Comparison of ENCODE assay signal across 9 cellular contexts in genomic region chr19:5953034-5953589, GRCh38. TPM values are rescaled to one million over a fixed set of nuclear protein-coding genes. Genes with fewer than 3 reads are reported as not detected.
DNase-seq lines count a peak whose midpoint lies in the region; ATAC-seq and TF ChIP-seq lines count a peak whose summit lies in the region.
"Had no signal": no experiment of that assay in that cellular context is flagged by ENCODE, and none has a peak within 500 bp of the region (broad histone marks: within the 10 kb centered on the region; RNA-seq: fewer than 3 reads in every experiment).

No MANE protein-coding gene starts in this region.

- intact Hi-C loops in activated T-helper 1 cell treated with anti-CD3 and anti-CD28 coated beads, Interleukin-12 subunit alpha, Interleukin-12 subunit beta, Interleukin-2, Interleukin-4 antibody, amounts not matched to agents 30 ng/mL and 10 ng/mL and 1 ng/mL, durations not matched to agents 14 hours and 24 hours and 36 hours (cut with micrococcal nuclease), result loop anchor here (1.0 to 2.0 kb wide), 3 partner anchors 9 to 49 kb away; partner anchors contain the start of genes RANBP3 and VMAC
- intact Hi-C loops in tibial artery (cut with DNase I; ENCODE audit: low total_unique reads), result no loop called here

- H3K36me3 ChIP-seq in tibial artery, result peaks cover 0 to 10% (median 0%) of the 10 kb centered on the region in 3 donors

- ATAC-seq in activated T-cell treated with anti-CD3 and anti-CD28 coated beads, Interleukin-2, amount 50 U/mL, for 72 hours (replicated peaks in 1 of 2), result peak; percentile 37 to 43
- ATAC-seq in HG03571 (IDR thresholded peaks at IDR 0.05; ENCODE audit: unreplicated experiment), result no peak

- peaks cover 0 to 3% of the 10 kb centered on the region in 2 donors for H3K36me3 Mint-ChIP-seq in activated T-cell treated with anti-CD3 and anti-CD28 coated beads, Interleukin-2, amount 50 U/mL, for 72 hours (ENCODE audit: insufficient read depth in 2 of 2)
- H3K36me3 Mint-ChIP-seq in activated T-helper 1 cell treated with anti-CD3 and anti-CD28 coated beads, Interleukin-12 subunit alpha, Interleukin-12 subunit beta, Interleukin-2, Interleukin-4 antibody, amounts not matched to agents 30 ng/mL and 10 ng/mL and 1 ng/mL, durations not matched to agents 14 hours and 24 hours and 36 hours (ENCODE audit: low read depth), result peaks cover 23% of the 10 kb centered on the region
- peaks cover 0 to 3% (median 0%) of the 10 kb centered on the region in 3 donors for H3K36me3 Mint-ChIP-seq in immature natural killer cell

- no peaks in the 10 kb centered on the region for H3K27me3 Mint-ChIP-seq in activated T-cell treated with anti-CD3 and anti-CD28 coated beads, Interleukin-2, amount 50 U/mL, for 72 hours (ENCODE audit: low read depth)
- H3K27me3 Mint-ChIP-seq in activated T-helper 1 cell treated with anti-CD3 and anti-CD28 coated beads, Interleukin-12 subunit alpha, Interleukin-12 subunit beta, Interleukin-2, Interleukin-4 antibody, amounts not matched to agents 30 ng/mL and 10 ng/mL and 1 ng/mL, durations not matched to agents 14 hours and 24 hours and 36 hours (ENCODE audit: insufficient read depth), result no peaks in the 10 kb centered on the region
- H3K27me3 Mint-ChIP-seq in immature natural killer cell (ENCODE audit: low read depth in 3 of 3), result peaks cover 0 to 4% (median 0%) of the 10 kb centered on the region in 3 donors

- no peaks in the 10 kb centered on the region for H3K9me3 Mint-ChIP-seq in activated T-cell treated with anti-CD3 and anti-CD28 coated beads, Interleukin-2, amount 50 U/mL, for 72 hours
- H3K9me3 Mint-ChIP-seq in activated T-helper 1 cell treated with anti-CD3 and anti-CD28 coated beads, Interleukin-12 subunit alpha, Interleukin-12 subunit beta, Interleukin-2, Interleukin-4 antibody, amounts not matched to agents 30 ng/mL and 10 ng/mL and 1 ng/mL, durations not matched to agents 14 hours and 24 hours and 36 hours, result no peaks in the 10 kb centered on the region
- H3K9me3 Mint-ChIP-seq in immature natural killer cell, result no peaks in the 10 kb centered on the region

- no peak for TF ChIP-seq CTCF in tibial artery (IDR thresholded peaks at IDR 0.05)

- H3K4me1 ChIP-seq in tibial artery, result peaks cover 11 to 58% (median 43%) of the 10 kb centered on the region in 4 donors

- no peaks in the 10 kb centered on the region for H3K27me3 ChIP-seq in tibial artery

- peak overlapping the region; percentile 67 to 75 for H3K27ac ChIP-seq in tibial artery

- no peak overlapping the region for H3K4me3 ChIP-seq in tibial artery

- H3K4me1 Mint-ChIP-seq in activated T-cell treated with anti-CD3 and anti-CD28 coated beads, Interleukin-2, amount 50 U/mL, for 72 hours (ENCODE audit: low read depth), result peaks cover 100% of the 10 kb centered on the region
- H3K4me1 Mint-ChIP-seq in activated T-helper 1 cell treated with anti-CD3 and anti-CD28 coated beads, Interleukin-12 subunit alpha, Interleukin-12 subunit beta, Interleukin-2, Interleukin-4 antibody, amounts not matched to agents 30 ng/mL and 10 ng/mL and 1 ng/mL, durations not matched to agents 14 hours and 24 hours and 36 hours (ENCODE audit: low read depth), result peaks cover 79% of the 10 kb centered on the region
- H3K4me1 Mint-ChIP-seq in immature natural killer cell, result peaks cover 89 to 97% of the 10 kb centered on the region in 2 donors

- peak; percentile 28 to 35 for DNase-seq in activated T-cell treated with anti-CD3 and anti-CD28 coated beads, Interleukin-2, amount 50 U/mL, for 72 hours
- DNase-seq in activated T-cell treated with anti-CD3 and anti-CD28 coated beads for 4 hours (no peak), immature natural killer cell (peak; percentile 21 to 27 (median 24)), tibial artery (no peak), SW 1271 (lab: John Stamatoyannopoulos, UW) (no peak)
- DNase-seq in activated T-helper 1 cell treated with anti-CD3 and anti-CD28 coated beads, Interleukin-12 subunit alpha, Interleukin-12 subunit beta, Interleukin-2, Interleukin-4 antibody, amounts not matched to agents 30 ng/mL and 10 ng/mL and 1 ng/mL, durations not matched to agents 14 hours and 24 hours and 36 hours (ENCODE audit: low spot score), result no peak
- DNase-seq in stimulated activated CD4-positive, alpha-beta T cell treated with anti-CD3 and anti-CD28 coated beads, Interleukin-12 subunit alpha, Interleukin-12 subunit beta, amount 100 ng/mL, for 4 hours, result no peak
- DNase-seq: AML-193 had no signal

- peak overlapping the region; percentile 98 for H3K27ac Mint-ChIP-seq in activated T-cell treated with anti-CD3 and anti-CD28 coated beads, Interleukin-2, amount 50 U/mL, for 72 hours
- H3K27ac Mint-ChIP-seq in activated T-helper 1 cell treated with anti-CD3 and anti-CD28 coated beads, Interleukin-12 subunit alpha, Interleukin-12 subunit beta, Interleukin-2, Interleukin-4 antibody, amounts not matched to agents 30 ng/mL and 10 ng/mL and 1 ng/mL, durations not matched to agents 14 hours and 24 hours and 36 hours, result peak overlapping the region; percentile 98
- peak overlapping the region; percentile 66 to 94 (median 88) for H3K27ac Mint-ChIP-seq in immature natural killer cell

- no peaks in the 10 kb centered on the region for H3K9me3 ChIP-seq in tibial artery

- H3K4me3 Mint-ChIP-seq in activated T-cell treated with anti-CD3 and anti-CD28 coated beads, Interleukin-2, amount 50 U/mL, for 72 hours, result peak overlapping the region; percentile 84
- peak overlapping the region; percentile 76 for H3K4me3 Mint-ChIP-seq in activated T-helper 1 cell treated with anti-CD3 and anti-CD28 coated beads, Interleukin-12 subunit alpha, Interleukin-12 subunit beta, Interleukin-2, Interleukin-4 antibody, amounts not matched to agents 30 ng/mL and 10 ng/mL and 1 ng/mL, durations not matched to agents 14 hours and 24 hours and 36 hours
- H3K4me3 Mint-ChIP-seq in immature natural killer cell, result peak overlapping the region; percentile 53 to 82 (median 61)

RNA-seq across cellular contexts. Expression of gene RANBP3, which starts 24.8 kb away (rescaled TPM):
- total RNA-seq in activated T-cell treated with anti-CD3 and anti-CD28 coated beads, Interleukin-2, amount 50 U/mL, for 72 hours, result 100 to 1,000 TPM in 1 of 2 donors, 10 to 100 TPM in 1; 89.2 to 108 TPM
- 122 and 126 TPM in 2 replicates for total RNA-seq in activated T-helper 1 cell treated with anti-CD3 and anti-CD28 coated beads, Interleukin-12 subunit alpha, Interleukin-12 subunit beta, Interleukin-2, Interleukin-4 antibody, amounts not matched to agents 30 ng/mL and 10 ng/mL and 1 ng/mL, durations not matched to agents 14 hours and 24 hours and 36 hours
- 10 to 100 TPM in 1 of 3 donors, 1 to 10 TPM in 2; 3.2 to 14.5 (median 4.4) TPM for polyA plus RNA-seq in immature natural killer cell

RNA-seq across cellular contexts. Expression of gene CAPS, which starts 39.1 kb away (rescaled TPM):
- 10 to 100 TPM; 12.9 to 20.9 TPM for total RNA-seq in activated T-cell treated with anti-CD3 and anti-CD28 coated beads, Interleukin-2, amount 50 U/mL, for 72 hours
- 3.4 and 3.6 TPM in 2 replicates for total RNA-seq in activated T-helper 1 cell treated with anti-CD3 and anti-CD28 coated beads, Interleukin-12 subunit alpha, Interleukin-12 subunit beta, Interleukin-2, Interleukin-4 antibody, amounts not matched to agents 30 ng/mL and 10 ng/mL and 1 ng/mL, durations not matched to agents 14 hours and 24 hours and 36 hours
- 1 to 10 TPM in 2 of 3 donors, under 1 TPM in 1; 0.32 to 4.1 (median 2.2) TPM for polyA plus RNA-seq in immature natural killer cell

RNA-seq across cellular contexts. Expression of gene VMAC, which starts 48.4 kb away (rescaled TPM):
- total RNA-seq in activated T-cell treated with anti-CD3 and anti-CD28 coated beads, Interleukin-2, amount 50 U/mL, for 72 hours, result 10 to 100 TPM in 1 of 2 donors, 1 to 10 TPM in 1; 8.7 to 10.5 TPM
- 3.5 and 4.2 TPM in 2 replicates for total RNA-seq in activated T-helper 1 cell treated with anti-CD3 and anti-CD28 coated beads, Interleukin-12 subunit alpha, Interleukin-12 subunit beta, Interleukin-2, Interleukin-4 antibody, amounts not matched to agents 30 ng/mL and 10 ng/mL and 1 ng/mL, durations not matched to agents 14 hours and 24 hours and 36 hours
- 1 to 10 TPM; 2.2 to 6.5 (median 5.2) TPM for polyA plus RNA-seq in immature natural killer cell

RNA-seq across cellular contexts. Expression of gene NDUFA11, which starts 49.5 kb away (rescaled TPM):
- 100 to 1,000 TPM; 158 to 174 TPM for total RNA-seq in activated T-cell treated with anti-CD3 and anti-CD28 coated beads, Interleukin-2, amount 50 U/mL, for 72 hours
- total RNA-seq in activated T-helper 1 cell treated with anti-CD3 and anti-CD28 coated beads, Interleukin-12 subunit alpha, Interleukin-12 subunit beta, Interleukin-2, Interleukin-4 antibody, amounts not matched to agents 30 ng/mL and 10 ng/mL and 1 ng/mL, durations not matched to agents 14 hours and 24 hours and 36 hours, result 230 and 243 TPM in 2 replicates
- polyA plus RNA-seq in immature natural killer cell, result 100 to 1,000 TPM; 329 to 666 (median 378) TPM

Comparison
In these comparisons a context has a peak if more than half of its experiments do, and no peak if none do; other contexts are left out.
1. DNase-seq: peak in activated T-cell treated with anti-CD3 and anti-CD28 coated beads, Interleukin-2, amount 50 U/mL, for 72 hours (2 of 2) and immature natural killer cell (3 of 3); none in activated T-cell treated with anti-CD3 and anti-CD28 coated beads for 4 hours (single experiment), activated T-helper 1 cell treated with anti-CD3 and anti-CD28 coated beads, Interleukin-12 subunit alpha, Interleukin-12 subunit beta, Interleukin-2, Interleukin-4 antibody, amounts not matched to agents 30 ng/mL and 10 ng/mL and 1 ng/mL, durations not matched to agents 14 hours and 24 hours and 36 hours (single experiment), tibial artery (0 of 2), stimulated activated CD4-positive, alpha-beta T cell treated with anti-CD3 and anti-CD28 coated beads, Interleukin-12 subunit alpha, Interleukin-12 subunit beta, amount 100 ng/mL, for 4 hours (single experiment) and SW 1271 (0 of 2).
2. Peak in every context shown above with its lines, with median percentiles within 50 percentile points of each other: H3K27ac Mint-ChIP-seq and H3K4me3 Mint-ChIP-seq.